In the genomic region with DNA sequence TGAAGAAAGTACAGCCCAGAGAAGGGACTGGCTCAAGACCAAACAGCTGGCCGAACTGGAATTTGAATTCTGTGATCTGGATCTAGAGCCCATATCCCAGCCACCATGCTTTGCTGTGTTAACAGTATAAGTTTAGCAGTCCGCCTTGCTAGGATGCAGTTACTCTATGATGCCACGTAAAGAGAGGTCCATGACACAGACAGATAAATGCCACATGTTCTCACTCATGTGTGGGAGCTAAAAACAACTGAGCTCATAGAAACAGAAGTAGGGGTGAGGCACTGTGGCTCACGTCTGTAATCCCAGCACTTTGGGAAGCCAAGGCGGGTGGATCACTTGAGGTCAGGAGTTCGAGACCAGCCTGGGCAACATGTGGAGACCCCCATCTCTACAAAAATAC, we compare ENCODE assay signal across 19 cellular contexts. TPM values are rescaled to one million over a fixed set of nuclear protein-coding genes. Genes with fewer than 3 reads are reported as not detected.
DNase-seq lines count a peak whose midpoint lies in the region; ATAC-seq and TF ChIP-seq lines count a peak whose summit lies in the region.
"Had no signal": no experiment of that assay in that cellular context is flagged by ENCODE, and none has a peak within 500 bp of the region (broad histone marks: within the 10 kb centered on the region; RNA-seq: fewer than 3 reads in every experiment).

No MANE protein-coding gene starts in this region.

- peaks cover 0 to 6% of the 10 kb centered on the region in 2 donors for H3K27me3 Mint-ChIP-seq in natural killer cell treated with Interleukin-12 subunit alpha and Interleukin-12 subunit beta and Interleukin-15 and Interleukin-18, amount 100 ng/mL, for 72 hours
- H3K27me3 Mint-ChIP-seq in natural killer cell (ENCODE audit: low read depth in 2 of 2), result peaks cover 6 to 14% of the 10 kb centered on the region in 2 donors
- peaks cover 9% of the 10 kb centered on the region for H3K27me3 Mint-ChIP-seq in type B pancreatic cell

- TF ChIP-seq CTCF in natural killer cell (IDR thresholded peaks at IDR 0.05), result no peak
- TF ChIP-seq CTCF in type B pancreatic cell (conservative IDR thresholded peaks at IDR 0.05), result no peak

- DNase-seq in natural killer cell treated with Interleukin-12 subunit alpha and Interleukin-12 subunit beta and Interleukin-15 and Interleukin-18, amount 100 ng/mL, for 72 hours (ENCODE audit: low spot score), result no peak
- DNase-seq in natural killer cell (no peak), amniotic epithelial cell (ENCODE audit: low read depth) (peak; percentile 15), fibroblast of peridontal ligament (ENCODE audit: extremely low read depth) (peak; percentile 20), type B pancreatic cell (ENCODE audit: extremely low spot score, unreplicated experiment) (no peak), T-helper 2 cell (no peak), hypothalamus (lab: John Stamatoyannopoulos, UW) (no peak)
- no peak for DNase-seq in effector CD4-positive, alpha-beta T cell
- DNase-seq: COR-L47, DMS153, EL, H9, KBM-7, MV-4-11, NCI-H1436, NCI-H2029 treated with DMSO at 0.1 percent for 48 hours, NCI-H2171 treated with DMSO at 0.1 percent for 48 hours, NCI-H748 treated with DMSO at 0.1 percent for 48 hours, PC-3 had no signal

- no peak overlapping the region for H3K4me3 Mint-ChIP-seq in natural killer cell treated with Interleukin-12 subunit alpha and Interleukin-12 subunit beta and Interleukin-15 and Interleukin-18, amount 100 ng/mL, for 72 hours
- H3K4me3 Mint-ChIP-seq in natural killer cell (no peak overlapping the region), type B pancreatic cell (no peak overlapping the region)

- ATAC-seq in natural killer cell treated with Interleukin-12 subunit alpha and Interleukin-12 subunit beta and Interleukin-15 and Interleukin-18, amount 100 ng/mL, for 72 hours, result no peak
- ATAC-seq in natural killer cell, result no peak
- ATAC-seq: PC-3 had no signal

- intact Hi-C loops in natural killer cell (cut with micrococcal nuclease), result no loop called here

- peaks cover 32 to 36% of the 10 kb centered on the region in 2 donors for H3K4me1 Mint-ChIP-seq in natural killer cell treated with Interleukin-12 subunit alpha and Interleukin-12 subunit beta and Interleukin-15 and Interleukin-18, amount 100 ng/mL, for 72 hours (ENCODE audit: low read depth in 2 of 2)
- H3K4me1 Mint-ChIP-seq in natural killer cell, result peaks cover 21 to 32% of the 10 kb centered on the region in 2 donors
- H3K4me1 Mint-ChIP-seq in type B pancreatic cell (ENCODE audit: unreplicated experiment), result peaks cover 21% of the 10 kb centered on the region

- no peaks in the 10 kb centered on the region for H3K9me3 Mint-ChIP-seq in natural killer cell treated with Interleukin-12 subunit alpha and Interleukin-12 subunit beta and Interleukin-15 and Interleukin-18, amount 100 ng/mL, for 72 hours
- H3K9me3 Mint-ChIP-seq in natural killer cell, result no peaks in the 10 kb centered on the region
- no peaks in the 10 kb centered on the region for H3K9me3 Mint-ChIP-seq in type B pancreatic cell
- H3K9me3 Mint-ChIP-seq: H9 had no signal

- H3K27ac Mint-ChIP-seq in natural killer cell treated with Interleukin-12 subunit alpha and Interleukin-12 subunit beta and Interleukin-15 and Interleukin-18, amount 100 ng/mL, for 72 hours, result peak overlapping the region; percentile 32 to 33
- H3K27ac Mint-ChIP-seq in natural killer cell (peak overlapping the region in 1 of 2 donors; percentile 61), type B pancreatic cell (peak overlapping the region; percentile 23)
- H3K27ac Mint-ChIP-seq: H9 had no signal

- no peaks in the 10 kb centered on the region for H3K36me3 Mint-ChIP-seq in natural killer cell treated with Interleukin-12 subunit alpha and Interleukin-12 subunit beta and Interleukin-15 and Interleukin-18, amount 100 ng/mL, for 72 hours
- no peaks in the 10 kb centered on the region for H3K36me3 Mint-ChIP-seq in natural killer cell
- peaks cover 3% of the 10 kb centered on the region for H3K36me3 Mint-ChIP-seq in type B pancreatic cell

RNA-seq across cellular contexts. Expression of a gene that starts 9.2 kb away (rescaled TPM):
- total RNA-seq in natural killer cell treated with Interleukin-12 subunit alpha and Interleukin-12 subunit beta and Interleukin-15 and Interleukin-18, amount 100 ng/mL, for 72 hours, result 10 to 100 TPM; 19.4 to 26.2 TPM
- total RNA-seq in natural killer cell (10 to 100 TPM; 18.7 to 24.9 (median 22.8) TPM), type B pancreatic cell (ENCODE audit: low replicate concordance) (16.7 and 28.8 TPM in 2 replicates)

RNA-seq across cellular contexts. Expression of a gene that starts 25.4 kb away (rescaled TPM):
- total RNA-seq in natural killer cell treated with Interleukin-12 subunit alpha and Interleukin-12 subunit beta and Interleukin-15 and Interleukin-18, amount 100 ng/mL, for 72 hours, result under 1 TPM in 1 of 2 donors, not detected in 1; 0.47 TPM
- total RNA-seq in natural killer cell (not detected), type B pancreatic cell (ENCODE audit: low replicate concordance) (11.3 and 42.9 TPM in 2 replicates)

Comparison
In these comparisons a context has a peak if more than half of its experiments do, and no peak if none do; other contexts are left out.
1. DNase-seq: peak in amniotic epithelial cell (single experiment) and fibroblast of peridontal ligament (single experiment); none in natural killer cell treated with Interleukin-12 subunit alpha and Interleukin-12 subunit beta and Interleukin-15 and Interleukin-18, amount 100 ng/mL, for 72 hours (single experiment), natural killer cell (single experiment), type B pancreatic cell (single experiment), effector CD4-positive, alpha-beta T cell (single experiment), T-helper 2 cell (0 of 5) and hypothalamus (0 of 51).